7 cellular contexts compared by ENCODE assay signal in genomic region chr7:105677803-105678583, GRCh38.
DNase-seq lines count a peak whose midpoint lies in the region; ATAC-seq and TF ChIP-seq lines count a peak whose summit lies in the region.

No MANE protein-coding gene starts in this region.

- no peak overlapping the region for H3K27ac ChIP-seq in brain microvascular endothelial cell

- in situ Hi-C loops in GM18951 (cut with MboI; ENCODE audit: low sequenced_read_pairs, unreplicated experiment) (no loop called here), brain microvascular endothelial cell (cut with HindIII; ENCODE audit: low pct_ligation_motif_present, low sequenced_read_pairs) (no loop called here)

- H3K27me3 ChIP-seq in brain microvascular endothelial cell (replicated peaks) (no peaks in the 10 kb centered on the region), MG63 (no peaks in the 10 kb centered on the region)

- TF ChIP-seq CTCF in brain microvascular endothelial cell (IDR thresholded peaks at IDR 0.05; ENCODE audit: low read depth, low read length, missing control alignments): no peak

- TF ChIP-seq POLR2A in GM18951 (IDR thresholded peaks at IDR 0.05; ENCODE audit: extremely low read depth, insufficient read depth, insufficient read length): peak; percentile 30

- H3K9me3 ChIP-seq in MG63: no peaks in the 10 kb centered on the region

- ATAC-seq in HG03159 (IDR thresholded peaks at IDR 0.05; ENCODE audit: unreplicated experiment): peak; percentile 49

- DNase-seq in UCSD-AML1 (lab: John Stamatoyannopoulos, UW; ENCODE audit: unreplicated experiment) (peak; percentile 20), dermis blood vessel endothelial cell (peak; percentile 9), brain microvascular endothelial cell (no peak), MG63 (no peak)
- peak; percentile 74 for DNase-seq in stimulated activated CD4-positive, alpha-beta T cell treated with anti-CD3 and anti-CD28 coated beads, Interleukin-1b, Interleukin-23, amount 100 ng/mL, for 48 hours

- H3K36me3 ChIP-seq in brain microvascular endothelial cell (replicated peaks) (no peaks in the 10 kb centered on the region), MG63 (no peaks in the 10 kb centered on the region)

- H3K4me3 ChIP-seq in brain microvascular endothelial cell (ENCODE audit: low read depth, low read length): no peak overlapping the region
- H3K4me3 ChIP-seq in MG63: no peak overlapping the region

Comparison
In these comparisons a context has a peak if more than half of its experiments do, and no peak if none do; other contexts are left out.
1. DNase-seq: peak in UCSD-AML1 (single experiment), dermis blood vessel endothelial cell (single experiment) and stimulated activated CD4-positive, alpha-beta T cell treated with anti-CD3 and anti-CD28 coated beads, Interleukin-1b, Interleukin-23, amount 100 ng/mL, for 48 hours (single experiment); none in brain microvascular endothelial cell (single experiment) and MG63 (single experiment).